ENCODE assay signal across 8 cellular contexts in the genomic region with DNA sequence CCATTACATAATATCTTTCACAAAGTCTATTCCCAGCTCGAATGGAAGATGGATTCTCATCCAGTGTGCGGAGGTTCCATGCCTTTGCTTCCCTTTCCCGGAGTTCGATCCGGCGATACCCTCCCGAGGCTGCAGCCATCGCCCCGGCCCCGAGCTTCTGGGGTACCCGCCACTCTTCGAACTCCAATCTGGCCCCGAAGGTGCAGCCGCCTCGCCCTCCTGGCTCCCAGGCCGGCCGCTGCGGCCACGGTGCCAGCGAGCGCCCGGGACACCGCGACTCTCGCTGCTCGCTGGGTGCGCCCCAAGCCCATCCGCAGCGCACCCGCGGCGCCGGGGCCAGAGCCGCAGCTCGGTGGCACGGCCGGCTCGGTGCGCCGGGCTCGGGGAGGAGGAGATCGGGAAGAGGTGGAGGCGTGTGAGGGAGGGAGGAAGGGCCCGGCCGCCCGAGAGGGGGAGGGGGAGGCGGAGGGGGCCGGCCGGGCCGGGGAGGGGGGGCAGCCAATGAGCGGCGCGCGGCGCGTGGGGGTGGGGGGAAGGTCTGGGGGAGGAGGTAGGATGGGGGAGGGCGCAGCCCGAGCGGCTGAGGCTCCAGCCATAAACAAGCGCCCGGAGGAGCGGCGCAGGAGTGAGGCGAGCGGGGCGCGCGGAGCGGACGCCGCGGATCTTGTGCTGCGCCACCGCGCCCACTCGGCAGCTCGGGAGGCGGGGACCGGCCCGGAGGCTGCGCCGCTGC. TPM values are rescaled to one million over a fixed set of nuclear protein-coding genes. Genes with fewer than 3 reads are reported as not detected.
A peak's percentile ranks its signal among the peaks of the same experiment; 100 is the strongest.
DNase-seq lines count a peak whose midpoint lies in the region; ATAC-seq and TF ChIP-seq lines count a peak whose summit lies in the region.

A gene with protein sequence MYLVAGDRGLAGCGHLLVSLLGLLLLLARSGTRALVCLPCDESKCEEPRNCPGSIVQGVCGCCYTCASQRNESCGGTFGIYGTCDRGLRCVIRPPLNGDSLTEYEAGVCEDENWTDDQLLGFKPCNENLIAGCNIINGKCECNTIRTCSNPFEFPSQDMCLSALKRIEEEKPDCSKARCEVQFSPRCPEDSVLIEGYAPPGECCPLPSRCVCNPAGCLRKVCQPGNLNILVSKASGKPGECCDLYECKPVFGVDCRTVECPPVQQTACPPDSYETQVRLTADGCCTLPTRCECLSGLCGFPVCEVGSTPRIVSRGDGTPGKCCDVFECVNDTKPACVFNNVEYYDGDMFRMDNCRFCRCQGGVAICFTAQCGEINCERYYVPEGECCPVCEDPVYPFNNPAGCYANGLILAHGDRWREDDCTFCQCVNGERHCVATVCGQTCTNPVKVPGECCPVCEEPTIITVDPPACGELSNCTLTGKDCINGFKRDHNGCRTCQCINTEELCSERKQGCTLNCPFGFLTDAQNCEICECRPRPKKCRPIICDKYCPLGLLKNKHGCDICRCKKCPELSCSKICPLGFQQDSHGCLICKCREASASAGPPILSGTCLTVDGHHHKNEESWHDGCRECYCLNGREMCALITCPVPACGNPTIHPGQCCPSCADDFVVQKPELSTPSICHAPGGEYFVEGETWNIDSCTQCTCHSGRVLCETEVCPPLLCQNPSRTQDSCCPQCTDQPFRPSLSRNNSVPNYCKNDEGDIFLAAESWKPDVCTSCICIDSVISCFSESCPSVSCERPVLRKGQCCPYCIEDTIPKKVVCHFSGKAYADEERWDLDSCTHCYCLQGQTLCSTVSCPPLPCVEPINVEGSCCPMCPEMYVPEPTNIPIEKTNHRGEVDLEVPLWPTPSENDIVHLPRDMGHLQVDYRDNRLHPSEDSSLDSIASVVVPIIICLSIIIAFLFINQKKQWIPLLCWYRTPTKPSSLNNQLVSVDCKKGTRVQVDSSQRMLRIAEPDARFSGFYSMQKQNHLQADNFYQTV (plus strand): TSS at position 622 of the 733 bp plus-strand sequence. CDS start 515 bp downstream, outside the sequence.

- peaks cover 56% of the 10 kb centered on the region for H3K4me1 Mint-ChIP-seq in mesothelial cell of epicardium

- no peaks in the 10 kb centered on the region for H3K9me3 Mint-ChIP-seq in mesothelial cell of epicardium

- DNase-seq in NCI-H1105 treated with DMSO at 0.1 percent for 48 hours (lab: John Stamatoyannopoulos, UW) (peak; percentile 38), NCI-H1105 (lab: John Stamatoyannopoulos, UW) (no peak), NCI-H460 (ENCODE audit: extremely low read depth, low read depth) (peak; percentile 86), activated T-cell treated with anti-CD3 and anti-CD28 coated beads for 4 hours (peak; percentile 42), epithelial cell of esophagus (ENCODE audit: low read depth) (peak; percentile 93), mesothelial cell of epicardium (ENCODE audit: low spot score in 2 of 2, unreplicated experiment in 2 of 2) (peak; percentile 77 to 83)
- peak; percentile 47 for DNase-seq in stimulated activated CD8-positive, alpha-beta memory T cell treated with anti-CD3 and anti-CD28 coated beads, Interleukin-4, amount 100 ng/mL, for 24 hours (ENCODE audit: low read depth)

- peak within 1 kb of the TSS; percentile 77 for H3K4me3 ChIP-seq in epithelial cell of esophagus (ENCODE audit: low read length)

- TF ChIP-seq CTCF in epithelial cell of esophagus (IDR thresholded peaks at IDR 0.05; ENCODE audit: insufficient read depth, low read depth, low read length, missing control alignments) (no peak), mesothelial cell of epicardium (IDR thresholded peaks at IDR 0.05; ENCODE audit: unreplicated experiment) (no peak)

- peak within 1 kb of the TSS; percentile 98 for H3K4me3 Mint-ChIP-seq in mesothelial cell of epicardium

- no peaks in the 10 kb centered on the region for H3K27me3 Mint-ChIP-seq in mesothelial cell of epicardium (ENCODE audit: low read depth)

- no peaks in the 10 kb centered on the region for H3K36me3 Mint-ChIP-seq in mesothelial cell of epicardium

- peak; percentile 42 for ATAC-seq in HG02763 (IDR thresholded peaks at IDR 0.05; ENCODE audit: unreplicated experiment)

- H3K27ac Mint-ChIP-seq in mesothelial cell of epicardium, result peak within 1 kb of the TSS; percentile 85

RNA-seq across cellular contexts. Expression of the gene that starts here (rescaled TPM):
- 115 and 117 TPM in 2 replicates for total RNA-seq in NCI-H460 (2014; rRNA removed; shearing (Covaris generic))
- 47.5 and 62.7 TPM in 2 replicates for polyA plus RNA-seq in NCI-H460 (2014; cell fraction: nucleus; rRNA removed)
- total RNA-seq in mesothelial cell of epicardium, result 58.3 to 69.7 TPM (median 61.8 TPM) in 3 replicates
